1 cellular context compared by ENCODE assay signal in the genomic region with DNA sequence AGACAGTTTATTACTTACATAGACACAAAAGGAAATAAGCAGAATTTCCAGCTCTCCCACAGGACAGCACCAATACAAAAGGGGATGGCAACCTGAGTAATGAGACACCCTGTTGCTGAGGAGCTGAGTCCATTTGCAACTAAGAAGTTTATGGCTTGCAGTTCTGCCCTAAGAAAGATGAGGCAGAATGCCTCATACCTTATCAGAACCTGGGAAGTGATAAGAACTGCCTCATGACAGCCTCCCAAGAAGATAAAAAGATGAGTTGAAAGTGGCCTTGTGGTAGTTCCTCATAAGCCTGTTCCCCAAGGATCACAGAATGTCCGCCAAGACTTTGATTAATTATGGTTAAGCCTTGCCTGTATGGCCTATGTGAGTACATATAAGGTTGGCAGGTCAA.
TF ChIP-seq lines count a peak whose summit lies in the region.

No MANE protein-coding gene starts in this region.

TF ChIP-seq in K562, 482 proteins besides CTCF, POLR2A, EP300 and RAD21:
- 0 out of 2 replicates have a peak, but pooled peaks have one; percentile 26 for TF ChIP-seq MECOM (CRISPR knock-in tag; IDR thresholded peaks at IDR 0.05)
- peak; percentile 96 for TF ChIP-seq ZNF239 (CRISPR knock-in tag; IDR thresholded peaks at IDR 0.05)
- TF ChIP-seq NR3C1 (CRISPR knock-in tag; IDR thresholded peaks at IDR 0.05) = no peak
- TF ChIP-seq MEIS2 (IDR thresholded peaks at IDR 0.05; ENCODE audit: partially characterized antibody) = peak; percentile 10
- TF ChIP-seq, protein P1, sequence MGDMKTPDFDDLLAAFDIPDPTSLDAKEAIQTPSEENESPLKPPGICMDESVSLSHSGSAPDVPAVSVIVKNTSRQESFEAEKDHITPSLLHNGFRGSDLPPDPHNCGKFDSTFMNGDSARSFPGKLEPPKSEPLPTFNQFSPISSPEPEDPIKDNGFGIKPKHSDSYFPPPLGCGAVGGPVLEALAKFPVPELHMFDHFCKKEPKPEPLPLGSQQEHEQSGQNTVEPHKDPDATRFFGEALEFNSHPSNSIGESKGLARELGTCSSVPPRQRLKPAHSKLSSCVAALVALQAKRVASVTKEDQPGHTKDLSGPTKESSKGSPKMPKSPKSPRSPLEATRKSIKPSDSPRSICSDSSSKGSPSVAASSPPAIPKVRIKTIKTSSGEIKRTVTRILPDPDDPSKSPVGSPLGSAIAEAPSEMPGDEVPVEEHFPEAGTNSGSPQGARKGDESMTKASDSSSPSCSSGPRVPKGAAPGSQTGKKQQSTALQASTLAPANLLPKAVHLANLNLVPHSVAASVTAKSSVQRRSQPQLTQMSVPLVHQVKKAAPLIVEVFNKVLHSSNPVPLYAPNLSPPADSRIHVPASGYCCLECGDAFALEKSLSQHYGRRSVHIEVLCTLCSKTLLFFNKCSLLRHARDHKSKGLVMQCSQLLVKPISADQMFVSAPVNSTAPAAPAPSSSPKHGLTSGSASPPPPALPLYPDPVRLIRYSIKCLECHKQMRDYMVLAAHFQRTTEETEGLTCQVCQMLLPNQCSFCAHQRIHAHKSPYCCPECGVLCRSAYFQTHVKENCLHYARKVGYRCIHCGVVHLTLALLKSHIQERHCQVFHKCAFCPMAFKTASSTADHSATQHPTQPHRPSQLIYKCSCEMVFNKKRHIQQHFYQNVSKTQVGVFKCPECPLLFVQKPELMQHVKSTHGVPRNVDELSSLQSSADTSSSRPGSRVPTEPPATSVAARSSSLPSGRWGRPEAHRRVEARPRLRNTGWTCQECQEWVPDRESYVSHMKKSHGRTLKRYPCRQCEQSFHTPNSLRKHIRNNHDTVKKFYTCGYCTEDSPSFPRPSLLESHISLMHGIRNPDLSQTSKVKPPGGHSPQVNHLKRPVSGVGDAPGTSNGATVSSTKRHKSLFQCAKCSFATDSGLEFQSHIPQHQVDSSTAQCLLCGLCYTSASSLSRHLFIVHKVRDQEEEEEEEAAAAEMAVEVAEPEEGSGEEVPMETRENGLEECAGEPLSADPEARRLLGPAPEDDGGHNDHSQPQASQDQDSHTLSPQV (IDR thresholded peaks at IDR 0.05) = no peak
- peak; percentile 75 for TF ChIP-seq FOSL1 (tag; conservative IDR thresholded peaks at IDR 0.05)
- no peak for TF ChIP-seq MCM7 (IDR thresholded peaks at IDR 0.05)
- TF ChIP-seq CTBP1 (IDR thresholded peaks at IDR 0.05; ENCODE audit: borderline replicate concordance) = peak; percentile 47; the same call in 1 of the 2 replicates
